ENCODE assay signal across 9 cellular contexts in the genomic region with DNA sequence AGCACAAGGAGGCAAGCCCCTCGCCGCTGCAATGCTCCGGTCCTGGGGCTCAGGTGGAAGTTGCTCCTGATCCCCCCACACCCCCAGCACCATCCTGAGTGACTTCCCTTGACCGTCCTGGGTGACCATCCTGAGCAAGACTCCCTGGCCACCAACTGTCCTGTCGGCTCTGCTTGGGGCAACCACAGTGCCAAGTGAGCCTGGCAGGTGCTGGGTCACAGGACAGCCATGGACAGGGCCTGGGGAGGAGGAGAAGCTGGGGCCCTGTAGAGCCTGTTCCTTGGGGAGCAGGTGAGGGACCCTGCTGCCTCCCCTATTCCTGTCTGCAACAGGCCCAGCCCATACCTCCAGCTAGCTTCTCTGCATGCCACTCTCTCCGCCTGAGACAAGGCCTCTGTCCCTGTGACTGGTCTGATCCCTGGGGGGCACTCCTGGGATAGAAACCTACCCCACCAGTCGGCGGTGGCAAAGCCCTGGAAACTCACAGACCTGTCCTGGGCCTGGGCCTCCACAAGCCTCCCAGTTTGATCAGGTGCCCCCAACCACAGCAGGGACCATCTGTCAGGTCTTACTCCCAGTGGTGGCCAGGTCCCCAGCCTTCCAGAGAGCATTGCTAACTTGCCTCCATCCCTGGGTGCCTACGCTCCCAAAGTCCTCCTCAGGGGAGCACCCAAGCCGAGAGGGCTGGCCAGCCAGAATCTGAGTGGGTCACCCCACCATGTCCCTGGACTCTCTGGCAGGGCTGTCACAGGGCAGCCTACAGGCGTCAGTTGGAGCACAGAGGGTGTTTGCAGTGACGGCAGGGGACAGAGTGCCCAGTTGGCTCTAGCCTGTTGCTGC.
A peak's percentile ranks its signal among the peaks of the same experiment; 100 is the strongest.
DNase-seq lines count a peak whose midpoint lies in the region; ATAC-seq, FAIRE-seq and TF ChIP-seq lines count a peak whose summit lies in the region.
"Had no signal": no experiment of that assay in that cellular context is flagged by ENCODE, and none has a peak within 500 bp of the region (broad histone marks: within the 10 kb centered on the region; RNA-seq: fewer than 3 reads in every experiment).

No MANE protein-coding gene starts in this region.

- H3K27me3 ChIP-seq in HAP-1 (ENCODE audit: low read depth) (no peaks in the 10 kb centered on the region), hepatocyte (no peaks in the 10 kb centered on the region)

- FAIRE-seq in frontal cortex (lab: Jason Lieb, UNC) = no peak

- 96% methylated on average over 12 of the region's 12 CpGs for WGBS in hepatocyte (ENCODE audit: low lambda C conversion rate, missing lambda C conversion rate)

- no peaks in the 10 kb centered on the region for H3K9me3 Mint-ChIP-seq in activated naive CD8-positive, alpha-beta T cell treated with anti-CD3 and anti-CD28 coated beads, Interleukin-2, amount 50 U/mL, for 24 hours

- ATAC-seq in activated naive CD8-positive, alpha-beta T cell treated with anti-CD3 and anti-CD28 coated beads, Interleukin-2, amount 50 U/mL, for 24 hours = no peak
- peak; percentile 38 for ATAC-seq in sciatic nerve

- H3K4me1 Mint-ChIP-seq in activated naive CD8-positive, alpha-beta T cell treated with anti-CD3 and anti-CD28 coated beads, Interleukin-2, amount 50 U/mL, for 24 hours = peaks cover 13% of the 10 kb centered on the region

- H3K9me3 ChIP-seq in HAP-1 (no peaks in the 10 kb centered on the region), hepatocyte (ENCODE audit: low read depth) (no peaks in the 10 kb centered on the region)

- H3K4me3 ChIP-seq in HAP-1 = peak overlapping the region; percentile 25
- H3K4me3 ChIP-seq in hepatocyte = peak overlapping the region; percentile 19

- H3K4me1 ChIP-seq in HAP-1 (peaks cover 45% of the 10 kb centered on the region), hepatocyte (ENCODE audit: insufficient read depth) (peaks cover 7% of the 10 kb centered on the region)

- no peaks in the 10 kb centered on the region for H3K27me3 Mint-ChIP-seq in activated naive CD8-positive, alpha-beta T cell treated with anti-CD3 and anti-CD28 coated beads, Interleukin-2, amount 50 U/mL, for 24 hours

- no peak for TF ChIP-seq CTCF in hepatocyte (IDR thresholded peaks at IDR 0.05; ENCODE audit: poor library complexity)

- H2AFZ ChIP-seq in hepatocyte = peak overlapping the region; percentile 85

- peak overlapping the region; percentile 89 for H3K4me2 ChIP-seq in hepatocyte

- in situ Hi-C loops in HAP-1 (cut with MboI; ENCODE audit: low sequenced_read_pairs) (loop anchor here (25.0 kb wide), 1 partner anchor 108 kb away; no protein-coding TSS in a partner anchor), ACHN (cut with HindIII; ENCODE audit: low pct_ligation_motif_present, low pct_unique_long_range_greater_than_20kb, low sequenced_read_pairs) (no loop called here)

- DNase-seq in HAP-1 (ENCODE audit: low spot score in 2 of 2) (no peak), hepatocyte (ENCODE audit: low spot score) (no peak), sciatic nerve (ENCODE audit: low spot score) (peak; percentile 70), germinal center (ENCODE audit: low spot score) (no peak), frontal cortex (ENCODE audit: low spot score in 2 of 2) (no peak), T-helper 9 cell (no peak), ACHN (no peak)
- no peak for DNase-seq in activated naive CD8-positive, alpha-beta T cell treated with anti-CD3 and anti-CD28 coated beads, Interleukin-2, amount 50 U/mL, for 24 hours
- DNase-seq: stimulated activated CD4-positive, alpha-beta T cell treated with anti-CD3 and anti-CD28 coated beads, Interleukin-4, amount 100 ng/mL, for 24 hours had no signal

- no peaks in the 10 kb centered on the region for H3K36me3 Mint-ChIP-seq in activated naive CD8-positive, alpha-beta T cell treated with anti-CD3 and anti-CD28 coated beads, Interleukin-2, amount 50 U/mL, for 24 hours (ENCODE audit: low read depth)

- H3K27ac Mint-ChIP-seq in activated naive CD8-positive, alpha-beta T cell treated with anti-CD3 and anti-CD28 coated beads, Interleukin-2, amount 50 U/mL, for 24 hours = no peak overlapping the region

- peak overlapping the region; percentile 41 for H3K4me3 Mint-ChIP-seq in activated naive CD8-positive, alpha-beta T cell treated with anti-CD3 and anti-CD28 coated beads, Interleukin-2, amount 50 U/mL, for 24 hours

- H4K20me1 ChIP-seq in hepatocyte (ENCODE audit: insufficient read depth, poor library complexity, severe bottlenecking) = no peaks in the 10 kb centered on the region

- no peaks in the 10 kb centered on the region for H3K9me2 ChIP-seq in hepatocyte (replicated peaks; ENCODE audit: insufficient read depth)

- H3K36me3 ChIP-seq in HAP-1 (replicated peaks) (peaks cover 5% of the 10 kb centered on the region; the same call in 1 of the 2 replicates), hepatocyte (replicated peaks; ENCODE audit: insufficient read depth, low read depth) (no peaks in the 10 kb centered on the region)

- H3K27ac ChIP-seq in hepatocyte = no peak overlapping the region

- intact Hi-C loops in sciatic nerve (cut with DNase I) = no loop called here

- H3K79me2 ChIP-seq in hepatocyte = no peaks in the 10 kb centered on the region
